Comparison of ENCODE assay signal across 34 cellular contexts in the genomic region with DNA sequence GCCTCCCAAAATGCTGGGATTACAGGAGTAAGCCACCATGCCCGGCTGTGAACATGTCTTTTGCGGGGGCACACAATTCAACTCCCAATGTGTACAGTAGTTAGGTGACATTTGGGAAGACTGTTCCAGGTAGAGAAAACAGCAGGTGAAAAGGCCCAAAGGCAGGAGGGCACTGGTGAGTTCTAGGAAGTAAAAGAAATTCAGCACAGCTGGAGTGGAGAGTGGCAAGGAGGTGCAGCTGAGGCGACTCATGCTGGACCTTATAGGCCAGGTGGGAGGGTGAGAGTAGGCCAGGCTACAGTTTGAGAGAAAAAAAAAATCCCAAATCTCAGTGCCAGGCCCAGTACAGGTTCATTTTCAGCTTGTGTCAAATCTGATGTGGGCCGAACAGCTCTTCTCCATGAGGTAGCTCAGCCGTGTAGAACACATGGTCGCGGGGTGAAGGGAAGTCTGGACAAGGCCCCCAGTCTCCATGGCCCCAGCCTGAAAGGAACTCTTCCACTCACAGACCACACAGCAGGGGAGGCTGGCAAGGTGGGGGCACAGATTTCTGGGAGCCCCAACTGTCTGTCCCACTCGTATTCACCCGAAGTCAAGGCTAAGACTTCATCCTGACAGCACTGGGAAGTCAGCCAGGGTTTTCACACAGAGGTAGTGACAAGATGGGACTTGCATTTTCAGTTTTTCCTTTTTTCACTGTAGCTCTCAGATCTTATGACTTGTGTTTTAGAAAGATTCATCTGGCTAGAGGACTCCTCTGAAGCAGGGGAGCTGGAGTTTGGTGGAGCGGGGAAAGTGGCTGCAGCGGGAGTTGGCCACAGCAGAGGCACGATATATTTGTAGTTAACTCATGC. TPM values are rescaled to one million over a fixed set of nuclear protein-coding genes. Genes with fewer than 3 reads are reported as not detected.
DNase-seq lines count a peak whose midpoint lies in the region; ATAC-seq, FAIRE-seq and TF ChIP-seq lines count a peak whose summit lies in the region.
"Had no signal": no experiment of that assay in that cellular context is flagged by ENCODE, and none has a peak within 500 bp of the region (broad histone marks: within the 10 kb centered on the region; RNA-seq: fewer than 3 reads in every experiment).

No MANE protein-coding gene starts in this region.

- H3K36me3 ChIP-seq in bronchial epithelial cell (ENCODE audit: control insufficient read depth, insufficient read depth, low read length), result no peaks in the 10 kb centered on the region
- H3K36me3 ChIP-seq: adrenal gland, spleen, upper lobe of left lung had no signal

- DNase-seq in D341Med (ENCODE audit: low spot score) (peak; percentile 3), NCI-H1694 treated with DMSO at 0.1 percent for 48 hours (lab: John Stamatoyannopoulos, UW) (peak; percentile 36), bronchial epithelial cell (ENCODE audit: low read depth) (peak; percentile 89), EL (no peak), NCI-H1092 (lab: John Stamatoyannopoulos, UW) (no peak)
- DNase-seq: activated CD4-positive, alpha-beta T cell treated with anti-CD3 and anti-CD28 coated beads for 36 hours; activated gamma-delta T cell treated with Interleukin-2 at 50 U/mL for 16 hours; CD8-positive, alpha-beta memory T cell; cortex of kidney; DMS53; endodermal cell; GDM1; hypothalamus; immature natural killer cell; KBM-7; left ventricle myocardium superior; MM.1S; natural killer cell; NCI-H1417 treated with DMSO at 0.1 percent for 48 hours; NCI-H2107; NCI-H446 treated with DMSO at 0.1 percent for 48 hours; right cardiac atrium; spleen; stimulated activated CD4-positive, alpha-beta T cell treated with anti-CD3 and anti-CD28 coated beads, Interleukin-2, amount 100 ng/mL, for 48 hours; upper lobe of left lung had no signal

- peaks cover 1% of the 10 kb centered on the region for H3K27me3 ChIP-seq in bronchial epithelial cell (ENCODE audit: control insufficient read depth, insufficient read depth, low read length)
- H3K27me3 ChIP-seq: adrenal gland, spleen, upper lobe of left lung had no signal

- no peak for FAIRE-seq in bronchial epithelial cell (lab: Jason Lieb, UNC)
- FAIRE-seq: GM19239 had no signal

- no peaks in the 10 kb centered on the region for H3K9me3 Mint-ChIP-seq in nephron
- H3K9me3 Mint-ChIP-seq: immature natural killer cell; natural killer cell; T-helper 2 cell treated with Interferon-gamma antibody and Interleukin-4, amounts not matched to agents 5 μg/mL and 100 μg/mL, for 36 hours had no signal

- H3K4me3 Mint-ChIP-seq in nephron, result peak overlapping the region in 1 of 3 experiments; percentile 24
- H3K4me3 Mint-ChIP-seq: activated CD4-positive, alpha-beta T cell treated with anti-CD3 and anti-CD28 coated beads for 36 hours; B cell; endodermal cell; immature natural killer cell; natural killer cell; T-helper 2 cell treated with Interferon-gamma antibody and Interleukin-4, amounts not matched to agents 5 μg/mL and 100 μg/mL, for 36 hours had no signal

- peaks cover 15% of the 10 kb centered on the region for H3K27me3 Mint-ChIP-seq in nephron (ENCODE audit: low read depth)

- ATAC-seq in HG03432 (IDR thresholded peaks at IDR 0.05; ENCODE audit: unreplicated experiment) (no peak), GM21423 (IDR thresholded peaks at IDR 0.05; ENCODE audit: unreplicated experiment) (no peak)
- ATAC-seq: activated CD4-positive, alpha-beta T cell treated with anti-CD3 and anti-CD28 coated beads for 36 hours; left ventricle myocardium superior; natural killer cell; right cardiac atrium had no signal

- TF ChIP-seq CTCF in bronchial epithelial cell (IDR thresholded peaks at IDR 0.05; ENCODE audit: insufficient read depth, low read length, severe bottlenecking) (no peak), nephron (IDR thresholded peaks at IDR 0.05; ENCODE audit: unreplicated experiment in 3 of 3) (no peak)

- peaks cover 3% of the 10 kb centered on the region for H3K36me3 Mint-ChIP-seq in nephron (ENCODE audit: low read depth)
- H3K36me3 Mint-ChIP-seq: natural killer cell had no signal

- H3K4me3 ChIP-seq in bronchial epithelial cell (ENCODE audit: low read depth, low read length), result no peak overlapping the region
- H3K4me3 ChIP-seq: adrenal gland, HAP-1, spleen, upper lobe of left lung had no signal

- H3K4me1 Mint-ChIP-seq in nephron, result peaks cover 10% of the 10 kb centered on the region

- H3K27ac Mint-ChIP-seq in nephron, result peak overlapping the region; percentile 1 to 27 (median 4)
- H3K27ac Mint-ChIP-seq: activated CD4-positive, alpha-beta T cell treated with anti-CD3 and anti-CD28 coated beads for 36 hours; B cell; CD8-positive, alpha-beta memory T cell; endodermal cell; immature natural killer cell; natural killer cell; T-helper 2 cell treated with Interferon-gamma antibody and Interleukin-4, amounts not matched to agents 5 μg/mL and 100 μg/mL, for 36 hours had no signal

RNA-seq across cellular contexts. Expression of a gene that starts 4.5 kb away (rescaled TPM):
- 67.4 and 71.3 TPM in 2 replicates for total RNA-seq in bronchial epithelial cell

RNA-seq across cellular contexts. Expression of a gene that starts 12.6 kb away (rescaled TPM):
- total RNA-seq in bronchial epithelial cell, result not detected in 2 replicates
- total RNA-seq: activated CD4-positive, alpha-beta T cell treated with anti-CD3 and anti-CD28 coated beads for 36 hours; adrenal gland; B cell; CD8-positive, alpha-beta memory T cell; endodermal cell; left ventricle myocardium superior; mononuclear cell; natural killer cell; right cardiac atrium; spleen; upper lobe of left lung had no signal

RNA-seq across cellular contexts. Expression of a gene that starts 32.8 kb away (rescaled TPM):
- 29.2 and 40.6 TPM in 2 replicates for total RNA-seq in bronchial epithelial cell

RNA-seq across cellular contexts. Expression of a gene that starts 46.1 kb away (rescaled TPM):
- total RNA-seq in bronchial epithelial cell, result 133 and 161 TPM in 2 replicates

Comparison
In these comparisons a context has a peak if more than half of its experiments do, and no peak if none do; other contexts are left out.
1. DNase-seq: peak in D341Med (single experiment), NCI-H1694 treated with DMSO at 0.1 percent for 48 hours (single experiment) and bronchial epithelial cell (single experiment); none in EL (single experiment) and NCI-H1092 (single experiment).